Comparison of ENCODE assay signal across 10 cellular contexts in the genomic region with DNA sequence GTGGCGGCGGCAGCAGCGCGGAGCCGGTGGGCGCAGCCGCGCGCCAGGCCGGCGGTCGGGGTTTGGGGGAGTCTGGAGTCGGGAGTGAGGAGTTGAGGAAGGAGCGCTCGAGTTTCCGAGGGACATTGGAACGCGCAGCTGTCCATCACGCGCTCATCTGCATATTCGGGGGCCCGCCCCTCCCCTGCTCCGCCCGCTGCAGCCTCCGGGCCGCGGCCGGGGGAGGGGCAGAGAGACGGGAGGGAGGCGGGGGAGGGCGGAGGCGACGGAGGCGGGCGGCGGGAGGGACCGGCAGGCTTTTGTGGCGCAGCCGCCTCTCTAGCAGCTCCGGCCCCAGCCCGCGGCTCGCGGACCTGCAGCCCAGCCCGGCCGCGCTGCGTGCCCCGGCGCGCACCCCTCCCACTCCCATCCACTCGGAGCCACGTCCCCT. TPM values are rescaled to one million over a fixed set of nuclear protein-coding genes. Genes with fewer than 3 reads are reported as not detected.
DNase-seq lines count a peak whose midpoint lies in the region; TF ChIP-seq lines count a peak whose summit lies in the region.
"Had no signal": no experiment of that assay in that cellular context is flagged by ENCODE, and none has a peak within 500 bp of the region (broad histone marks: within the 10 kb centered on the region; RNA-seq: fewer than 3 reads in every experiment).

A gene (minus strand): TSS at position 86 of the 430 bp plus-strand sequence. CDS start 264 bp downstream, outside the sequence.

- peak within 1 kb of the TSS; percentile 82 for H3K4me3 Mint-ChIP-seq in MCF 10A (ENCODE audit: unreplicated experiment)
- peak within 1 kb of the TSS in 1 of 2 donors; percentile 83 for H3K4me3 Mint-ChIP-seq in CD14-positive monocyte
- H3K4me3 Mint-ChIP-seq: stimulated activated effector memory CD8-positive, alpha-beta T cell treated with anti-CD3 and anti-CD28 coated beads, Interleukin-12 subunit alpha, Interleukin-12 subunit beta, amount 100 ng/mL, for 72 hours had no signal

- intact Hi-C loops in MCF 10A (cut with micrococcal nuclease) (loop anchor here (1.0 to 2.0 kb wide), 3 partner anchors 54 to 559 kb away; no protein-coding TSS in a partner anchor), CD14-positive monocyte (cut with micrococcal nuclease) (no loop called here)

- WGBS in thymus, result 2% methylated on average over 53 of the region's 53 CpGs

- peaks cover 12% of the 10 kb centered on the region for H3K4me1 Mint-ChIP-seq in MCF 10A (ENCODE audit: insufficient read depth, unreplicated experiment)
- peaks cover 3% of the 10 kb centered on the region for H3K4me1 Mint-ChIP-seq in CD14-positive monocyte
- H3K4me1 Mint-ChIP-seq: stimulated activated effector memory CD8-positive, alpha-beta T cell treated with anti-CD3 and anti-CD28 coated beads, Interleukin-12 subunit alpha, Interleukin-12 subunit beta, amount 100 ng/mL, for 72 hours had no signal

- H3K36me3 Mint-ChIP-seq in MCF 10A (ENCODE audit: insufficient read depth, unreplicated experiment) (peaks cover 59% of the 10 kb centered on the region), CD14-positive monocyte (peaks cover 3 to 7% of the 10 kb centered on the region in 2 donors)

- H3K27me3 ChIP-seq in thymus (ENCODE audit: control insufficient read depth, insufficient read depth), result peaks cover 96% of the 10 kb centered on the region

- POLR2A ChIA-PET in MCF 10A (lab: Yijun Ruan, JAX), result interaction anchor here (0.6 to 5.1 kb wide), 14 partner anchors 8 to 1948 kb away, joined by 3 to 43 read pairs (median 6); a partner anchor contains a TSS

- peak within 1 kb of the TSS; percentile 95 for H3K27ac Mint-ChIP-seq in MCF 10A (ENCODE audit: low read depth, unreplicated experiment)
- no peak within 1 kb of the TSS for H3K27ac Mint-ChIP-seq in CD14-positive monocyte
- H3K27ac Mint-ChIP-seq: stimulated activated effector memory CD8-positive, alpha-beta T cell treated with anti-CD3 and anti-CD28 coated beads, Interleukin-12 subunit alpha, Interleukin-12 subunit beta, amount 100 ng/mL, for 72 hours had no signal

- DNase-seq in AG09319 (ENCODE audit: extremely low read depth, low read depth) (peak; percentile 81), NCI-H128 (lab: John Stamatoyannopoulos, UW; ENCODE audit: unreplicated experiment) (peak; percentile 97), MCF 10A (ENCODE audit: unreplicated experiment) (peak; percentile 97), iPS-NIHi7 (ENCODE audit: extremely low spot score) (peak; percentile 82), CD14-positive monocyte (ENCODE audit: low spot score) (no peak), HK-2 (ENCODE audit: unreplicated experiment) (no peak), DMS53 treated with DMSO at 0.1 percent for 48 hours (lab: John Stamatoyannopoulos, UW; ENCODE audit: unreplicated experiment) (no peak)

- TF ChIP-seq CTCF in AG09319 (IDR thresholded peaks at IDR 0.05; ENCODE audit: low read depth, low read length) (no peak), MCF 10A (IDR thresholded peaks at IDR 0.05; ENCODE audit: unreplicated experiment) (no peak), CD14-positive monocyte (IDR thresholded peaks at IDR 0.05) (no peak)

- H3K4me1 ChIP-seq in thymus (ENCODE audit: control insufficient read depth, insufficient read depth, low read length), result no peaks in the 10 kb centered on the region

- CTCF ChIA-PET in MCF 10A (lab: Yijun Ruan, JAX), result interaction anchor here (1.2 kb wide), 1 partner anchor 96 kb away, joined by 5 read pairs; no protein-coding TSS in a partner anchor

- H3K27me3 Mint-ChIP-seq in MCF 10A (ENCODE audit: insufficient read depth, unreplicated experiment) (no peaks in the 10 kb centered on the region), CD14-positive monocyte (ENCODE audit: low read depth in 3 of 3) (peaks cover 66 to 88% (median 81%) of the 10 kb centered on the region in 3 donors)

- peak within 1 kb of the TSS; percentile 12 for H3K4me3 ChIP-seq in thymus (ENCODE audit: low read length)
- H3K4me3 ChIP-seq: GM12878 had no signal

- H3K9me3 Mint-ChIP-seq in MCF 10A (ENCODE audit: unreplicated experiment) (no peaks in the 10 kb centered on the region), CD14-positive monocyte (peaks cover 0 to 30% (median 12%) of the 10 kb centered on the region in 7 donors)

- H3K36me3 ChIP-seq in thymus (ENCODE audit: control insufficient read depth, insufficient read depth), result no peaks in the 10 kb centered on the region

- H3K9me3 ChIP-seq in thymus (ENCODE audit: control insufficient read depth), result peaks cover 7% of the 10 kb centered on the region

- H3K27ac ChIP-seq in thymus (ENCODE audit: low read depth), result no peak within 1 kb of the TSS

- BruUV-seq in MCF 10A (replicated peaks; lab: Mats Ljungman, UMichigan), result no TSS peak

RNA-seq across cellular contexts. Expression of the gene that starts here (rescaled TPM):
- 35.4 and 43.4 TPM in 2 replicates for total RNA-seq in MCF 10A (2022)
- 1.5 TPM for polyA plus RNA-seq in thymus
- polyA plus RNA-seq in CD14-positive monocyte, result not detected
- total RNA-seq: GM12878 had no signal
- polyA plus RNA-seq: GM12878 had no signal

Comparison
In these comparisons a context has a peak if more than half of its experiments do, and no peak if none do; other contexts are left out.
1. DNase-seq: peak in AG09319 (single experiment), NCI-H128 (single experiment), MCF 10A (single experiment) and iPS-NIHi7 (single experiment); none in CD14-positive monocyte (single experiment), HK-2 (single experiment) and DMS53 treated with DMSO at 0.1 percent for 48 hours (single experiment).